In genomic region chr2:172467382-172467781, GRCh38 we compare ENCODE assay signal across 1 cellular context.
TF ChIP-seq lines count a peak whose summit lies in the region.

No MANE protein-coding gene starts in this region.

TF ChIP-seq in HepG2, 621 proteins besides CTCF, POLR2A, EP300 and RAD21:
- TF ChIP-seq YEATS4 (CRISPR knock-in tag; IDR thresholded peaks at IDR 0.05; ENCODE audit: borderline replicate concordance) (no peak), TEAD3 (CRISPR knock-in tag; optimal IDR thresholded peaks at IDR 0.05; ENCODE audit: borderline replicate concordance) (peak; percentile 26), ZNF644 (CRISPR knock-in tag; IDR thresholded peaks at IDR 0.05; ENCODE audit: low read depth) (no peak), ESRRA (CRISPR knock-in tag; IDR thresholded peaks at IDR 0.05; ENCODE audit: low read depth) (0 out of 2 replicates have a peak, but pooled peaks have one; percentile 60), HNF4A (CRISPR knock-in tag; IDR thresholded peaks at IDR 0.05) (peak; percentile 56), HOXA5 (CRISPR knock-in tag; IDR thresholded peaks at IDR 0.05) (no peak), STAG1 (CRISPR knock-in tag; IDR thresholded peaks at IDR 0.05) (peak; percentile 33), ZNF3 (CRISPR knock-in tag; IDR thresholded peaks at IDR 0.05) (no peak), ATF1 (CRISPR knock-in tag; IDR thresholded peaks at IDR 0.05) (no peak), SMAD3 (CRISPR knock-in tag; IDR thresholded peaks at IDR 0.05) (no peak), HNRNPLL (IDR thresholded peaks at IDR 0.05; ENCODE audit: low read depth, low read length, poor library complexity, severe bottlenecking) (no peak), HMG20A (CRISPR knock-in tag; IDR thresholded peaks at IDR 0.05; ENCODE audit: borderline replicate concordance) (no peak), SMC3 (IDR thresholded peaks at IDR 0.05; ENCODE audit: low read length) (peak; percentile 66; the same call in 1 of the 2 replicates), RBM39 (IDR thresholded peaks at IDR 0.05; ENCODE audit: low read depth, low read length, poor library complexity, severe bottlenecking) (no peak), BHLHE40 (IDR thresholded peaks at IDR 0.05; ENCODE audit: low read length) (no peak), MAFK (conservative IDR thresholded peaks at IDR 0.05 in 1 of 2, IDR thresholded peaks at IDR 0.05 in 1 of 2; ENCODE audit: low read length in 2 of 2) (no peak), HNF1A (IDR thresholded peaks at IDR 0.05; ENCODE audit: low read depth) (no peak), HNF1A (CRISPR knock-in tag; IDR thresholded peaks at IDR 0.05; ENCODE audit: borderline replicate concordance) (no peak)
